In genomic region chr3:152968388-152969024, GRCh38 we compare ENCODE assay signal across 1 cellular context.
A peak's percentile ranks its signal among the peaks of the same experiment; 100 is the strongest.
TF ChIP-seq lines count a peak whose summit lies in the region.

No MANE protein-coding gene starts in this region.

TF ChIP-seq in K562, 482 proteins besides CTCF, POLR2A, EP300 and RAD21 (continued from another document and continues in another):
- TF ChIP-seq, protein P1, sequence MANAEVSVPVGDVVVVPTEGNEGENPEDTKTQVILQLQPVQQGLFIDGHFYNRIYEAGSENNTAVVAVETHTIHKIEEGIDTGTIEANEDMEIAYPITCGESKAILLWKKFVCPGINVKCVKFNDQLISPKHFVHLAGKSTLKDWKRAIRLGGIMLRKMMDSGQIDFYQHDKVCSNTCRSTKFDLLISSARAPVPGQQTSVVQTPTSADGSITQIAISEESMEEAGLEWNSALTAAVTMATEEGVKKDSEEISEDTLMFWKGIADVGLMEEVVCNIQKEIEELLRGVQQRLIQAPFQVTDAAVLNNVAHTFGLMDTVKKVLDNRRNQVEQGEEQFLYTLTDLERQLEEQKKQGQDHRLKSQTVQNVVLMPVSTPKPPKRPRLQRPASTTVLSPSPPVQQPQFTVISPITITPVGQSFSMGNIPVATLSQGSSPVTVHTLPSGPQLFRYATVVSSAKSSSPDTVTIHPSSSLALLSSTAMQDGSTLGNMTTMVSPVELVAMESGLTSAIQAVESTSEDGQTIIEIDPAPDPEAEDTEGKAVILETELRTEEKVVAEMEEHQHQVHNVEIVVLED (CRISPR knock-in tag; IDR thresholded peaks at IDR 0.05) = no peak
- TF ChIP-seq ELF1 (tag; IDR thresholded peaks at IDR 0.05) = no peak
- TF ChIP-seq ATF7 (IDR thresholded peaks at IDR 0.05) = no peak
- TF ChIP-seq FOSL1 (tag; conservative IDR thresholded peaks at IDR 0.05) = peak; percentile 85
- no peak for TF ChIP-seq CREB3 (tag; conservative IDR thresholded peaks at IDR 0.05; ENCODE audit: low read depth)
- peak in 1 of 2 experiments; percentile 46; a peak in 1 of 4 replicates for TF ChIP-seq RCOR1 (IDR thresholded peaks at IDR 0.05; ENCODE audit: borderline replicate concordance in 1 of 2, low read depth in 2 of 2, low read length in 2 of 2)
- no peak for TF ChIP-seq ZNF282 (CRISPR knock-in tag; IDR thresholded peaks at IDR 0.05)
- no peak for TF ChIP-seq RFX5 (IDR thresholded peaks at IDR 0.05; ENCODE audit: low read depth, low read length)
- TF ChIP-seq JUN (IDR thresholded peaks at IDR 0.05; ENCODE audit: borderline replicate concordance, low read depth, low read length) = peak; percentile 46; the same call in 1 of the 2 replicates
- no peak for TF ChIP-seq JUN (CRISPR knock-in tag; IDR thresholded peaks at IDR 0.05; ENCODE audit: borderline replicate concordance)
- no peak for TF ChIP-seq MYNN (IDR thresholded peaks at IDR 0.05)
- TF ChIP-seq MYNN (CRISPR knock-in tag; IDR thresholded peaks at IDR 0.05) = no peak
- TF ChIP-seq HNRNPK (IDR thresholded peaks at IDR 0.05; ENCODE audit: low read depth, low read length, poor library complexity, severe bottlenecking) = no peak
- no peak for TF ChIP-seq RERE (CRISPR knock-in tag; IDR thresholded peaks at IDR 0.05; ENCODE audit: borderline replicate concordance)
- TF ChIP-seq NFE2 (IDR thresholded peaks at IDR 0.05; ENCODE audit: low read depth) = 0 out of 2 replicates have a peak, but pooled peaks have one; percentile 13
- TF ChIP-seq, protein P2, sequence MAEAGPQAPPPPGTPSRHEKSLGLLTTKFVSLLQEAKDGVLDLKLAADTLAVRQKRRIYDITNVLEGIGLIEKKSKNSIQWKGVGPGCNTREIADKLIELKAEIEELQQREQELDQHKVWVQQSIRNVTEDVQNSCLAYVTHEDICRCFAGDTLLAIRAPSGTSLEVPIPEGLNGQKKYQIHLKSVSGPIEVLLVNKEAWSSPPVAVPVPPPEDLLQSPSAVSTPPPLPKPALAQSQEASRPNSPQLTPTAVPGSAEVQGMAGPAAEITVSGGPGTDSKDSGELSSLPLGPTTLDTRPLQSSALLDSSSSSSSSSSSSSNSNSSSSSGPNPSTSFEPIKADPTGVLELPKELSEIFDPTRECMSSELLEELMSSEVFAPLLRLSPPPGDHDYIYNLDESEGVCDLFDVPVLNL (CRISPR knock-in tag; IDR thresholded peaks at IDR 0.05; ENCODE audit: low read depth) = no peak
- TF ChIP-seq PHB (CRISPR knock-in tag; IDR thresholded peaks at IDR 0.05) = no peak
- TF ChIP-seq FOXM1 (IDR thresholded peaks at IDR 0.05; ENCODE audit: low read depth) = no peak
- TF ChIP-seq FOXM1 (CRISPR knock-in tag; IDR thresholded peaks at IDR 0.05; ENCODE audit: low read depth) = no peak
- TF ChIP-seq, protein P3, sequence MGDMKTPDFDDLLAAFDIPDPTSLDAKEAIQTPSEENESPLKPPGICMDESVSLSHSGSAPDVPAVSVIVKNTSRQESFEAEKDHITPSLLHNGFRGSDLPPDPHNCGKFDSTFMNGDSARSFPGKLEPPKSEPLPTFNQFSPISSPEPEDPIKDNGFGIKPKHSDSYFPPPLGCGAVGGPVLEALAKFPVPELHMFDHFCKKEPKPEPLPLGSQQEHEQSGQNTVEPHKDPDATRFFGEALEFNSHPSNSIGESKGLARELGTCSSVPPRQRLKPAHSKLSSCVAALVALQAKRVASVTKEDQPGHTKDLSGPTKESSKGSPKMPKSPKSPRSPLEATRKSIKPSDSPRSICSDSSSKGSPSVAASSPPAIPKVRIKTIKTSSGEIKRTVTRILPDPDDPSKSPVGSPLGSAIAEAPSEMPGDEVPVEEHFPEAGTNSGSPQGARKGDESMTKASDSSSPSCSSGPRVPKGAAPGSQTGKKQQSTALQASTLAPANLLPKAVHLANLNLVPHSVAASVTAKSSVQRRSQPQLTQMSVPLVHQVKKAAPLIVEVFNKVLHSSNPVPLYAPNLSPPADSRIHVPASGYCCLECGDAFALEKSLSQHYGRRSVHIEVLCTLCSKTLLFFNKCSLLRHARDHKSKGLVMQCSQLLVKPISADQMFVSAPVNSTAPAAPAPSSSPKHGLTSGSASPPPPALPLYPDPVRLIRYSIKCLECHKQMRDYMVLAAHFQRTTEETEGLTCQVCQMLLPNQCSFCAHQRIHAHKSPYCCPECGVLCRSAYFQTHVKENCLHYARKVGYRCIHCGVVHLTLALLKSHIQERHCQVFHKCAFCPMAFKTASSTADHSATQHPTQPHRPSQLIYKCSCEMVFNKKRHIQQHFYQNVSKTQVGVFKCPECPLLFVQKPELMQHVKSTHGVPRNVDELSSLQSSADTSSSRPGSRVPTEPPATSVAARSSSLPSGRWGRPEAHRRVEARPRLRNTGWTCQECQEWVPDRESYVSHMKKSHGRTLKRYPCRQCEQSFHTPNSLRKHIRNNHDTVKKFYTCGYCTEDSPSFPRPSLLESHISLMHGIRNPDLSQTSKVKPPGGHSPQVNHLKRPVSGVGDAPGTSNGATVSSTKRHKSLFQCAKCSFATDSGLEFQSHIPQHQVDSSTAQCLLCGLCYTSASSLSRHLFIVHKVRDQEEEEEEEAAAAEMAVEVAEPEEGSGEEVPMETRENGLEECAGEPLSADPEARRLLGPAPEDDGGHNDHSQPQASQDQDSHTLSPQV (IDR thresholded peaks at IDR 0.05) = peak; percentile 44; the same call in 1 of the 2 replicates
- TF ChIP-seq, protein P4, sequence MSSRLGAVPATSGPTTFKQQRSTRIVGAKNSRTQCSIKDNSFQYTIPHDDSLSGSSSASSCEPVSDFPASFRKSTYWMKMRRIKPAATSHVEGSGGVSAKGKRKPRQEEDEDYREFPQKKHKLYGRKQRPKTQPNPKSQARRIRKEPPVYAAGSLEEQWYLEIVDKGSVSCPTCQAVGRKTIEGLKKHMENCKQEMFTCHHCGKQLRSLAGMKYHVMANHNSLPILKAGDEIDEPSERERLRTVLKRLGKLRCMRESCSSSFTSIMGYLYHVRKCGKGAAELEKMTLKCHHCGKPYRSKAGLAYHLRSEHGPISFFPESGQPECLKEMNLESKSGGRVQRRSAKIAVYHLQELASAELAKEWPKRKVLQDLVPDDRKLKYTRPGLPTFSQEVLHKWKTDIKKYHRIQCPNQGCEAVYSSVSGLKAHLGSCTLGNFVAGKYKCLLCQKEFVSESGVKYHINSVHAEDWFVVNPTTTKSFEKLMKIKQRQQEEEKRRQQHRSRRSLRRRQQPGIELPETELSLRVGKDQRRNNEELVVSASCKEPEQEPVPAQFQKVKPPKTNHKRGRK (tag; IDR thresholded peaks at IDR 0.05) = no peak
- no peak for TF ChIP-seq PHF8 (IDR thresholded peaks at IDR 0.05; ENCODE audit: borderline replicate concordance, low read length)
- TF ChIP-seq, protein P5, sequence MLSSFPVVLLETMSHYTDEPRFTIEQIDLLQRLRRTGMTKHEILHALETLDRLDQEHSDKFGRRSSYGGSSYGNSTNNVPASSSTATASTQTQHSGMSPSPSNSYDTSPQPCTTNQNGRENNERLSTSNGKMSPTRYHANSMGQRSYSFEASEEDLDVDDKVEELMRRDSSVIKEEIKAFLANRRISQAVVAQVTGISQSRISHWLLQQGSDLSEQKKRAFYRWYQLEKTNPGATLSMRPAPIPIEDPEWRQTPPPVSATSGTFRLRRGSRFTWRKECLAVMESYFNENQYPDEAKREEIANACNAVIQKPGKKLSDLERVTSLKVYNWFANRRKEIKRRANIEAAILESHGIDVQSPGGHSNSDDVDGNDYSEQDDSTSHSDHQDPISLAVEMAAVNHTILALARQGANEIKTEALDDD (IDR thresholded peaks at IDR 0.05) = no peak
- TF ChIP-seq ZNF318 (IDR thresholded peaks at IDR 0.05; ENCODE audit: borderline replicate concordance in 1 of 2, low read depth in 1 of 2) = no peak
- TF ChIP-seq STAG1 (CRISPR knock-in tag; IDR thresholded peaks at IDR 0.05; ENCODE audit: borderline replicate concordance) = no peak
- no peak for TF ChIP-seq ZNF277 (CRISPR knock-in tag; IDR thresholded peaks at IDR 0.05; ENCODE audit: borderline replicate concordance)
- no peak for TF ChIP-seq C11orf30 (IDR thresholded peaks at IDR 0.05; ENCODE audit: low read depth)
